Comparison of ENCODE assay signal across 1 cellular context in genomic region chr3:121951291-121951690, GRCh38.
TF ChIP-seq lines count a peak whose summit lies in the region.

No MANE protein-coding gene starts in this region.

TF ChIP-seq in HepG2, 621 proteins besides CTCF, POLR2A, EP300 and RAD21:
- TF ChIP-seq FOXA3 (CRISPR knock-in tag; IDR thresholded peaks at IDR 0.05) (peak; percentile 8; the same call in 1 of the 2 replicates), PAXIP1 (CRISPR knock-in tag; conservative IDR thresholded peaks at IDR 0.05) (peak; percentile 46; the same call in 1 of the 2 replicates), ZBTB3 (CRISPR knock-in tag; IDR thresholded peaks at IDR 0.05; ENCODE audit: borderline replicate concordance, low read depth) (no peak), HNF4A (CRISPR knock-in tag; IDR thresholded peaks at IDR 0.05) (0 out of 2 replicates have a peak, but pooled peaks have one; percentile 23), ZNF276 (CRISPR knock-in tag; IDR thresholded peaks at IDR 0.05; ENCODE audit: low read depth) (no peak), BCL6 (CRISPR knock-in tag; IDR thresholded peaks at IDR 0.05) (peak; percentile 49; the same call in 1 of the 2 replicates), TEAD3 (CRISPR knock-in tag; optimal IDR thresholded peaks at IDR 0.05; ENCODE audit: borderline replicate concordance) (peak; percentile 62), ZSCAN5A (CRISPR knock-in tag; IDR thresholded peaks at IDR 0.05; ENCODE audit: borderline replicate concordance) (no peak), ZNF496 (CRISPR knock-in tag; IDR thresholded peaks at IDR 0.05; ENCODE audit: insufficient replicate concordance) (no peak), FOXP1 (IDR thresholded peaks at IDR 0.05) (no peak), FOXP1 (CRISPR knock-in tag; IDR thresholded peaks at IDR 0.05) (peak; percentile 39; the same call in 1 of the 2 replicates), ARID5B (CRISPR knock-in tag; IDR thresholded peaks at IDR 0.05) (peak; percentile 39)
